ENCODE assay signal across 15 cellular contexts in genomic region chr6:152233547-152234320, GRCh38.
A peak's percentile ranks its signal among the peaks of the same experiment; 100 is the strongest.
DNase-seq lines count a peak whose midpoint lies in the region; ATAC-seq, FAIRE-seq and TF ChIP-seq lines count a peak whose summit lies in the region.
"Had no signal": no experiment of that assay in that cellular context is flagged by ENCODE, and none has a peak within 500 bp of the region (broad histone marks: within the 10 kb centered on the region; RNA-seq: fewer than 3 reads in every experiment).

No MANE protein-coding gene starts in this region.

- CTCF ChIA-PET in activated CD8-positive, alpha-beta memory T cell treated with anti-CD3 and anti-CD28 coated beads, Interleukin-2, amount 10 ng/mL, durations not matched to agents 7 days and 5 days (lab: Charles Lee): interaction anchor here (1.2 to 1.3 kb wide), 2 partner anchors 34 to 469 kb away, joined by 3 read pairs; no protein-coding TSS in a partner anchor
- CTCF ChIA-PET in activated CD4-positive, alpha-beta memory T cell treated with anti-CD3 and anti-CD28 coated beads, Interleukin-2, amount 10 ng/mL, durations not matched to agents 7 days and 5 days (lab: Charles Lee): interaction anchor here (1.0 to 2.2 kb wide), 5 partner anchors 49 to 109 kb away, joined by 3 to 14 read pairs (median 3); no protein-coding TSS in a partner anchor
- CTCF ChIA-PET in endothelial cell of umbilical vein (lab: Charles Lee): interaction anchor here (0.9 to 1.2 kb wide), 4 partner anchors 8 to 123 kb away, joined by 3 to 5 read pairs (median 4); no protein-coding TSS in a partner anchor

- H3K4me2 ChIP-seq in endothelial cell of umbilical vein (ENCODE audit: insufficient read depth, low read length): peak overlapping the region; percentile 10

- no peaks in the 10 kb centered on the region for H3K79me2 ChIP-seq in endothelial cell of umbilical vein (ENCODE audit: control insufficient read depth, insufficient read depth, low read length)

- peaks cover 15% of the 10 kb centered on the region for H3K4me1 Mint-ChIP-seq in activated CD8-positive, alpha-beta memory T cell treated with anti-CD3 and anti-CD28 coated beads, Interleukin-2, amount 10 ng/mL, durations not matched to agents 7 days and 5 days
- H3K4me1 Mint-ChIP-seq in activated CD4-positive, alpha-beta memory T cell treated with anti-CD3 and anti-CD28 coated beads, Interleukin-2, amount 10 ng/mL, durations not matched to agents 7 days and 5 days: peaks cover 22% of the 10 kb centered on the region

- H3K27ac ChIP-seq in endothelial cell of umbilical vein (ENCODE audit: insufficient read depth, low read depth, low read length): no peak overlapping the region
- no peak overlapping the region for H3K27ac ChIP-seq in small intestine (ENCODE audit: low read depth in 1 of 2, low read length in 1 of 2)
- H3K27ac ChIP-seq: SJCRH30 had no signal

- DNase-seq in activated CD8-positive, alpha-beta memory T cell treated with anti-CD3 and anti-CD28 coated beads, Interleukin-2, amount 10 ng/mL, durations not matched to agents 7 days and 5 days: peak; percentile 44
- no peak for DNase-seq in activated CD8-positive, alpha-beta memory T cell treated with anti-CD3 and anti-CD28 coated beads, Interleukin-2, amount 50 U/mL, for 48 hours
- no peak for DNase-seq in activated CD4-positive, alpha-beta memory T cell treated with anti-CD3 and anti-CD28 coated beads, Interleukin-2, amount 10 ng/mL, durations not matched to agents 7 days and 5 days
- DNase-seq in endothelial cell of umbilical vein (ENCODE audit: low read depth, low spot score) (peak; percentile 73), small intestine (no peak), kidney glomerular epithelial cell (lab: John Stamatoyannopoulos, UW) (no peak), NOMO-1 (lab: John Stamatoyannopoulos, UW; ENCODE audit: unreplicated experiment in 2 of 2) (no peak)
- peak; percentile 5 for DNase-seq in stimulated activated naive CD4-positive, alpha-beta T cell treated with Interleukin-2 at 50 U/mL for 16 hours (lab: John Stamatoyannopoulos, UW)
- DNase-seq: kidney, NCI-H1417 treated with DMSO at 0.1 percent for 48 hours, NCI-H774 had no signal

- WGBS in small intestine, 3 donors: 83 to 86% (median 84%) methylated on average over 17 of the region's 17 CpGs

- H4K20me1 ChIP-seq in endothelial cell of umbilical vein (replicated peaks; ENCODE audit: control insufficient read depth, extremely low read depth, insufficient read depth, low read length): no peaks in the 10 kb centered on the region

- TF ChIP-seq CTCF in endothelial cell of umbilical vein (IDR thresholded peaks at IDR 0.05; ENCODE audit: extremely low read depth in 1 of 2, insufficient read depth in 1 of 2, low read depth in 1 of 2, low read length in 2 of 2): no peak

- no peak overlapping the region for H3K9ac ChIP-seq in endothelial cell of umbilical vein (replicated peaks; ENCODE audit: extremely low read depth, insufficient read depth, low read length)

- intact Hi-C loops in endothelial cell of umbilical vein (cut with micrococcal nuclease): loop anchor here (2.0 kb wide), 1 partner anchor 69 kb away; no protein-coding TSS in a partner anchor

- peak overlapping the region; percentile 48 for H3K4me3 Mint-ChIP-seq in activated CD8-positive, alpha-beta memory T cell treated with anti-CD3 and anti-CD28 coated beads, Interleukin-2, amount 10 ng/mL, durations not matched to agents 7 days and 5 days
- H3K4me3 Mint-ChIP-seq in activated CD4-positive, alpha-beta memory T cell treated with anti-CD3 and anti-CD28 coated beads, Interleukin-2, amount 10 ng/mL, durations not matched to agents 7 days and 5 days: peak overlapping the region; percentile 48

- H3K4me1 ChIP-seq in endothelial cell of umbilical vein (ENCODE audit: control insufficient read depth, extremely low read depth, insufficient read depth, low read length): peaks cover 4% of the 10 kb centered on the region
- H3K4me1 ChIP-seq in small intestine (ENCODE audit: control insufficient read depth in 2 of 2, insufficient read depth in 1 of 2, low read depth in 1 of 2, low read length in 1 of 2): no peaks in the 10 kb centered on the region
- H3K4me1 ChIP-seq: breast epithelium had no signal

- no TSS peak for BruUV-seq in endothelial cell of umbilical vein (replicated peaks; lab: Mats Ljungman, UMichigan)

- no peaks in the 10 kb centered on the region for H3K27me3 ChIP-seq in endothelial cell of umbilical vein (ENCODE audit: control insufficient read depth in 2 of 2, insufficient read depth in 2 of 2, low read length in 2 of 2)
- H3K27me3 ChIP-seq in small intestine (ENCODE audit: control insufficient read depth in 2 of 2, insufficient read depth in 2 of 2, low read length in 2 of 2): no peaks in the 10 kb centered on the region
- H3K27me3 ChIP-seq: breast epithelium, SJCRH30 had no signal

- POLR2A ChIA-PET in activated CD4-positive, alpha-beta memory T cell treated with anti-CD3 and anti-CD28 coated beads, Interleukin-2, amount 10 ng/mL, durations not matched to agents 7 days and 5 days (lab: Charles Lee): interaction anchor here (1.0 to 2.3 kb wide), 5 partner anchors 13 to 68 kb away, joined by 3 to 20 read pairs (median 3); no protein-coding TSS in a partner anchor
- POLR2A ChIA-PET in endothelial cell of umbilical vein (lab: Charles Lee): no interaction called here

- TF ChIP-seq POLR2A in endothelial cell of umbilical vein (IDR thresholded peaks at IDR 0.05; ENCODE audit: low read depth, low read length): no peak

- H3K9me3 ChIP-seq in endothelial cell of umbilical vein (replicated peaks; ENCODE audit: control insufficient read depth, insufficient read depth, low read length) (no peaks in the 10 kb centered on the region), small intestine (ENCODE audit: control insufficient read depth, low read depth) (no peaks in the 10 kb centered on the region)
- H3K9me3 ChIP-seq: breast epithelium, SJCRH30 had no signal

- no peaks in the 10 kb centered on the region for H3K9me1 ChIP-seq in endothelial cell of umbilical vein (replicated peaks; ENCODE audit: control insufficient read depth, extremely low read depth, insufficient read depth, low read length)

- H3K9me3 Mint-ChIP-seq in activated CD8-positive, alpha-beta memory T cell treated with anti-CD3 and anti-CD28 coated beads, Interleukin-2, amount 10 ng/mL, durations not matched to agents 7 days and 5 days (ENCODE audit: low read depth): no peaks in the 10 kb centered on the region
- no peaks in the 10 kb centered on the region for H3K9me3 Mint-ChIP-seq in activated CD4-positive, alpha-beta memory T cell treated with anti-CD3 and anti-CD28 coated beads, Interleukin-2, amount 10 ng/mL, durations not matched to agents 7 days and 5 days

- H3K36me3 ChIP-seq in endothelial cell of umbilical vein (ENCODE audit: control insufficient read depth in 2 of 2, extremely low read depth in 1 of 2, insufficient read depth in 2 of 2, low read length in 2 of 2): peaks cover 0 to 3% of the 10 kb centered on the region in 2 experiments
- peaks cover 2 to 5% of the 10 kb centered on the region in 2 donors for H3K36me3 ChIP-seq in small intestine (ENCODE audit: control insufficient read depth in 2 of 2, insufficient read depth in 2 of 2, low read length in 2 of 2)

- H3K4me3 ChIP-seq in endothelial cell of umbilical vein (replicated peaks in 1 of 3; ENCODE audit: insufficient read depth in 1 of 3, low read depth in 1 of 3, low read length in 3 of 3): no peak overlapping the region
- H3K4me3 ChIP-seq in small intestine (ENCODE audit: low read depth in 1 of 2, low read length in 2 of 2): no peak overlapping the region
- H3K4me3 ChIP-seq: breast epithelium, GM12878, SJCRH30 had no signal

- H2AFZ ChIP-seq in endothelial cell of umbilical vein (ENCODE audit: low read depth, low read length): peak overlapping the region; percentile 39

- FAIRE-seq in endothelial cell of umbilical vein (lab: Jason Lieb, UNC) (peak; percentile 57), small intestine (lab: Jason Lieb, UNC) (no peak)
- FAIRE-seq: GM12878, H1, kidney had no signal

- peak overlapping the region; percentile 76 for H3K27ac Mint-ChIP-seq in activated CD8-positive, alpha-beta memory T cell treated with anti-CD3 and anti-CD28 coated beads, Interleukin-2, amount 10 ng/mL, durations not matched to agents 7 days and 5 days
- H3K27ac Mint-ChIP-seq in activated CD4-positive, alpha-beta memory T cell treated with anti-CD3 and anti-CD28 coated beads, Interleukin-2, amount 10 ng/mL, durations not matched to agents 7 days and 5 days: peak overlapping the region; percentile 70

- peak; percentile 88 for ATAC-seq in activated CD8-positive, alpha-beta memory T cell treated with anti-CD3 and anti-CD28 coated beads, Interleukin-2, amount 10 ng/mL, durations not matched to agents 7 days and 5 days
- ATAC-seq: GM12878 had no signal

- dilution Hi-C loops in endothelial cell of umbilical vein (cut with MboI; ENCODE audit: extremely low pct_ligation_motif_present, low sequenced_read_pairs): no loop called here

- H3K36me3 Mint-ChIP-seq in activated CD8-positive, alpha-beta memory T cell treated with anti-CD3 and anti-CD28 coated beads, Interleukin-2, amount 10 ng/mL, durations not matched to agents 7 days and 5 days: peaks cover 38% of the 10 kb centered on the region
- peaks cover 55% of the 10 kb centered on the region for H3K36me3 Mint-ChIP-seq in activated CD4-positive, alpha-beta memory T cell treated with anti-CD3 and anti-CD28 coated beads, Interleukin-2, amount 10 ng/mL, durations not matched to agents 7 days and 5 days (ENCODE audit: low read depth)

- H3K27me3 Mint-ChIP-seq in activated CD8-positive, alpha-beta memory T cell treated with anti-CD3 and anti-CD28 coated beads, Interleukin-2, amount 10 ng/mL, durations not matched to agents 7 days and 5 days: no peaks in the 10 kb centered on the region
- no peaks in the 10 kb centered on the region for H3K27me3 Mint-ChIP-seq in activated CD4-positive, alpha-beta memory T cell treated with anti-CD3 and anti-CD28 coated beads, Interleukin-2, amount 10 ng/mL, durations not matched to agents 7 days and 5 days

TF ChIP-seq in endothelial cell of umbilical vein, 7 proteins besides CTCF, POLR2A, EP300 and RAD21:
- no peak for TF ChIP-seq FOS (IDR thresholded peaks at IDR 0.05; ENCODE audit: borderline replicate concordance, insufficient read depth, low read length)
- no peak for TF ChIP-seq POLR2AphosphoS5 (IDR thresholded peaks at IDR 0.05; ENCODE audit: insufficient read depth, low read depth, low read length)
- no peak for TF ChIP-seq GATA2 (IDR thresholded peaks at IDR 0.05; ENCODE audit: insufficient read depth, insufficient read length, low read depth, low read length)
- no peak for TF ChIP-seq EZH2 (IDR thresholded peaks at IDR 0.05; ENCODE audit: borderline replicate concordance, low read depth, low read length, severe bottlenecking)
- TF ChIP-seq MYC (IDR thresholded peaks at IDR 0.05; ENCODE audit: low read depth, low read length): no peak
- no peak for TF ChIP-seq JUN (IDR thresholded peaks at IDR 0.05; ENCODE audit: borderline replicate concordance, insufficient read depth, insufficient read length, low read depth)
- TF ChIP-seq MAX (IDR thresholded peaks at IDR 0.05; ENCODE audit: insufficient read depth, insufficient read length): no peak

Comparison
In these comparisons a context has a peak if more than half of its experiments do, and no peak if none do; other contexts are left out.
1. DNase-seq: peak in activated CD8-positive, alpha-beta memory T cell treated with anti-CD3 and anti-CD28 coated beads, Interleukin-2, amount 10 ng/mL, durations not matched to agents 7 days and 5 days (single experiment), endothelial cell of umbilical vein (single experiment) and stimulated activated naive CD4-positive, alpha-beta T cell treated with Interleukin-2 at 50 U/mL for 16 hours (single experiment); none in activated CD8-positive, alpha-beta memory T cell treated with anti-CD3 and anti-CD28 coated beads, Interleukin-2, amount 50 U/mL, for 48 hours (single experiment), activated CD4-positive, alpha-beta memory T cell treated with anti-CD3 and anti-CD28 coated beads, Interleukin-2, amount 10 ng/mL, durations not matched to agents 7 days and 5 days (single experiment), small intestine (single experiment), kidney glomerular epithelial cell (single experiment) and NOMO-1 (0 of 2).